In genomic region chr1:3349161-3349967, GRCh38 we compare ENCODE assay signal across 10 cellular contexts.
DNase-seq lines count a peak whose midpoint lies in the region; ATAC-seq, FAIRE-seq and TF ChIP-seq lines count a peak whose summit lies in the region.
"Had no signal": no experiment of that assay in that cellular context is flagged by ENCODE, and none has a peak within 500 bp of the region (broad histone marks: within the 10 kb centered on the region; RNA-seq: fewer than 3 reads in every experiment).

No MANE protein-coding gene starts in this region.

- H3K36me3 ChIP-seq in HCT116 (ENCODE audit: control insufficient read depth in 1 of 2, insufficient read depth in 2 of 2, low read length in 2 of 2), result no peaks in the 10 kb centered on the region

- H3K4me1 ChIP-seq in HCT116 (ENCODE audit: control insufficient read depth in 1 of 2, insufficient read depth in 2 of 2, low read length in 2 of 2), result no peaks in the 10 kb centered on the region
- H3K4me1 ChIP-seq in right cardiac atrium (ENCODE audit: control insufficient read depth, insufficient read depth, low read length), result peaks cover 10% of the 10 kb centered on the region

- ATAC-seq in HCT116 (peak; percentile 77), right cardiac atrium (peak; percentile 83 to 84), HG02840 (IDR thresholded peaks at IDR 0.05; ENCODE audit: low FRiP score, unreplicated experiment) (no peak), HG03565 (IDR thresholded peaks at IDR 0.05; ENCODE audit: unreplicated experiment) (no peak)

- RAD21 ChIA-PET in HCT116 (lab: Charles Lee; ENCODE audit: low non-redundant PET in 1 of 2, low total read pairs in 2 of 2, uncharacterized antibody in 2 of 2, unreplicated experiment in 2 of 2), result interaction anchor here in 1 of 2 experiments (0.5 kb wide), 1 partner anchor 110 kb away, joined by 3 read pairs; no protein-coding TSS in a partner anchor

- H3K9me3 ChIP-seq in HCT116 (ENCODE audit: control insufficient read depth in 1 of 2, insufficient read depth in 1 of 2, low read depth in 1 of 2, low read length in 2 of 2) (no peaks in the 10 kb centered on the region), right cardiac atrium (ENCODE audit: control insufficient read depth, low read length) (no peaks in the 10 kb centered on the region)

- H4K20me1 ChIP-seq in HCT116 (ENCODE audit: insufficient read depth), result no peaks in the 10 kb centered on the region

- peak; percentile 17 to 25 (median 24); a peak in 2 of 6 replicates for TF ChIP-seq CTCF in HCT116 (IDR thresholded peaks at IDR 0.05 in 2 of 3, conservative IDR thresholded peaks at IDR 0.05 in 1 of 3; ENCODE audit: borderline replicate concordance in 1 of 3, insufficient read depth in 1 of 3, low read depth in 2 of 3, low read length in 2 of 3)
- peak; percentile 49 for TF ChIP-seq CTCF in astrocyte of the spinal cord (IDR thresholded peaks at IDR 0.05; ENCODE audit: low read depth, low read length)

- FAIRE-seq in HTR-8/SVneo (lab: Jason Lieb, UNC), result no peak

- no peaks in the 10 kb centered on the region for H3K79me2 ChIP-seq in HCT116 (ENCODE audit: insufficient read depth, low read length)

- in situ Hi-C loops in astrocyte of the spinal cord (cut with HindIII; ENCODE audit: low sequenced_read_pairs), result no loop called here

- BruUV-seq in HCT116 (replicated peaks; lab: Mats Ljungman, UMichigan), result no TSS peak

- no peak overlapping the region for H3K9ac ChIP-seq in HCT116 (ENCODE audit: low read length)

- no peaks in the 10 kb centered on the region for H3K27me3 ChIP-seq in HCT116 (ENCODE audit: insufficient read depth, low read length)
- no peaks in the 10 kb centered on the region for H3K27me3 ChIP-seq in right cardiac atrium (ENCODE audit: control insufficient read depth, insufficient read depth)

- H3K4me2 ChIP-seq in HCT116 (ENCODE audit: low read length), result no peak overlapping the region

- TF ChIP-seq RAD21 in HCT116 (IDR thresholded peaks at IDR 0.05; ENCODE audit: low read depth), result peak; percentile 28; the same call in 1 of the 2 replicates

- POLR2A ChIA-PET in HCT116 (lab: Charles Lee), result no interaction called here

- no peak overlapping the region for H2AFZ ChIP-seq in HCT116 (ENCODE audit: low read depth, low read length, poor library complexity, severe bottlenecking)

- H3K4me3 ChIP-seq in HCT116 (replicated peaks in 1 of 2; ENCODE audit: low read depth in 1 of 2, low read length in 2 of 2) (no peak overlapping the region), astrocyte of the spinal cord (ENCODE audit: low read depth, low read length) (no peak overlapping the region), right cardiac atrium (ENCODE audit: low read length) (no peak overlapping the region)

- DNase-seq in HCT116 (ENCODE audit: low read depth, low spot score) (no peak), astrocyte of the spinal cord (ENCODE audit: low read depth, low spot score) (peak; percentile 20), right cardiac atrium (peak; percentile 79 to 90 (median 87)), substantia nigra (lab: John Stamatoyannopoulos, UW) (no peak), HTR-8/SVneo (ENCODE audit: insufficient read length, low spot score) (no peak), kidney tubule cell (ENCODE audit: low spot score) (no peak)
- DNase-seq: NCI-H1105 treated with DMSO at 0.1 percent for 48 hours, occipital lobe had no signal

- H3K27ac ChIP-seq in HCT116 (ENCODE audit: low read depth, low read length) (no peak overlapping the region), right cardiac atrium (ENCODE audit: low read length) (peak overlapping the region; percentile 51), substantia nigra (ENCODE audit: low read depth, low read length, poor library complexity, severe bottlenecking) (peak overlapping the region; percentile 69)

- intact Hi-C loops in HCT116 (cut with micrococcal nuclease), result no loop called here
- intact Hi-C loops in right cardiac atrium (cut with DNase I), result no loop called here

- CTCF ChIA-PET in HCT116 (lab: Charles Lee), result interaction anchor here (0.5 kb wide), 1 partner anchor 136 kb away, joined by 5 read pairs; no protein-coding TSS in a partner anchor

- WGBS in right cardiac atrium, result 25% methylated on average over 34 of the region's 34 CpGs

- H3K9me2 ChIP-seq in HCT116 (ENCODE audit: insufficient read depth), result no peaks in the 10 kb centered on the region

- TF ChIP-seq POLR2A in HCT116 (IDR thresholded peaks at IDR 0.05; ENCODE audit: borderline replicate concordance, extremely low read depth, insufficient read depth, insufficient read length), result no peak

TF ChIP-seq in HCT116, 20 proteins besides CTCF, POLR2A, EP300 and RAD21:
- TF ChIP-seq ELF1 (IDR thresholded peaks at IDR 0.05; ENCODE audit: borderline replicate concordance, low read depth) (no peak), ZBTB33 (IDR thresholded peaks at IDR 0.05; ENCODE audit: extremely low read depth, insufficient replicate concordance, low read length) (no peak), CBX3 (IDR thresholded peaks at IDR 0.05; ENCODE audit: low read depth) (no peak), EZH2phosphoT487 (IDR thresholded peaks at IDR 0.05; ENCODE audit: borderline replicate concordance) (no peak), ZNF274 (IDR thresholded peaks at IDR 0.05; ENCODE audit: low read depth, low read length) (no peak), POLR2AphosphoS5 (IDR thresholded peaks at IDR 0.05; ENCODE audit: low read depth, low read length) (no peak)

Comparison
In these comparisons a context has a peak if more than half of its experiments do, and no peak if none do; other contexts are left out.
1. ATAC-seq: peak in HCT116 (single experiment) and right cardiac atrium (2 of 2); none in HG02840 (single experiment) and HG03565 (single experiment).
2. DNase-seq: peak in astrocyte of the spinal cord (single experiment) and right cardiac atrium (3 of 3); none in HCT116 (single experiment), substantia nigra (0 of 49), HTR-8/SVneo (single experiment) and kidney tubule cell (single experiment).